In genomic region chr4:145083891-145084640, GRCh38 we compare ENCODE assay signal across 1 cellular context.
TF ChIP-seq lines count a peak whose summit lies in the region.

No MANE protein-coding gene starts in this region.

TF ChIP-seq in WTC11, 78 proteins besides CTCF, POLR2A, EP300 and RAD21 (continued from another document):
- no peak for TF ChIP-seq ZNF532 (CRISPR knock-in tag; IDR thresholded peaks at IDR 0.05; ENCODE audit: borderline replicate concordance)
- no peak for TF ChIP-seq E2F5 (CRISPR knock-in tag; IDR thresholded peaks at IDR 0.05)
- no peak for TF ChIP-seq MLX (CRISPR knock-in tag; IDR thresholded peaks at IDR 0.05)
- no peak for TF ChIP-seq ZNF281 (CRISPR knock-in tag; IDR thresholded peaks at IDR 0.05)
- no peak for TF ChIP-seq FOXP1 (CRISPR knock-in tag; IDR thresholded peaks at IDR 0.05; ENCODE audit: borderline replicate concordance)
- TF ChIP-seq ERG (CRISPR knock-in tag; IDR thresholded peaks at IDR 0.05), result no peak
- no peak for TF ChIP-seq ELF4 (CRISPR knock-in tag; IDR thresholded peaks at IDR 0.05; ENCODE audit: low read depth)
- no peak for TF ChIP-seq GRHL2 (CRISPR knock-in tag; IDR thresholded peaks at IDR 0.05; ENCODE audit: insufficient replicate concordance, severe bottlenecking)
- TF ChIP-seq ZBTB21 (CRISPR knock-in tag; IDR thresholded peaks at IDR 0.05; ENCODE audit: borderline replicate concordance), result no peak
- TF ChIP-seq AR (CRISPR knock-in tag; IDR thresholded peaks at IDR 0.05), result no peak
- TF ChIP-seq ARID4B (CRISPR knock-in tag; IDR thresholded peaks at IDR 0.05; ENCODE audit: borderline replicate concordance), result no peak
- TF ChIP-seq JAZF1 (CRISPR knock-in tag; IDR thresholded peaks at IDR 0.05), result no peak
- TF ChIP-seq EMX1 (CRISPR knock-in tag; IDR thresholded peaks at IDR 0.05), result no peak
- TF ChIP-seq SMAD3 (CRISPR knock-in tag; IDR thresholded peaks at IDR 0.05; ENCODE audit: borderline replicate concordance), result no peak
- TF ChIP-seq RORB (CRISPR knock-in tag; IDR thresholded peaks at IDR 0.05), result no peak
